8 cellular contexts compared by ENCODE assay signal in genomic region chr12:93137656-93138612, GRCh38.
DNase-seq lines count a peak whose midpoint lies in the region; ATAC-seq and TF ChIP-seq lines count a peak whose summit lies in the region.

No MANE protein-coding gene starts in this region.

- peak overlapping the region; percentile 71 to 77 for H3K27ac ChIP-seq in breast epithelium
- peak overlapping the region; percentile 51 to 83 for H3K27ac ChIP-seq in prostate gland
- no peak overlapping the region for H3K27ac ChIP-seq in A673 (ENCODE audit: low read depth, low read length, poor library complexity, severe bottlenecking)
- H3K27ac ChIP-seq in Peyer's patch: peak overlapping the region in 1 of 4 donors; percentile 18

- peak; percentile 84 to 92 for ATAC-seq in activated T-cell treated with anti-CD3 and anti-CD28 coated beads, Interleukin-2, amount 50 U/mL, for 72 hours (replicated peaks in 1 of 2)
- ATAC-seq in HG03196 (IDR thresholded peaks at IDR 0.05; ENCODE audit: unreplicated experiment): peak; percentile 57

- WGBS in prostate gland: 41% methylated on average over 6 of the region's 6 CpGs

- H3K36me3 ChIP-seq in breast epithelium (no peaks in the 10 kb centered on the region), prostate gland (no peaks in the 10 kb centered on the region), A673 (ENCODE audit: insufficient read depth, low read length, poor library complexity, severe bottlenecking) (no peaks in the 10 kb centered on the region), Peyer's patch (no peaks in the 10 kb centered on the region)

- CTCF ChIA-PET in A673 (lab: Charles Lee): no interaction called here

- no peak overlapping the region for H3K27ac Mint-ChIP-seq in activated T-cell treated with anti-CD3 and anti-CD28 coated beads, Interleukin-2, amount 50 U/mL, for 72 hours

- DNase-seq in activated T-cell treated with anti-CD3 and anti-CD28 coated beads, Interleukin-2, amount 50 U/mL, for 72 hours: peak; percentile 10 to 19
- DNase-seq in activated T-cell treated with anti-CD3 and anti-CD28 coated beads, Interleukin-2, amount 50 U/mL, for 1 hour: no peak
- DNase-seq in breast epithelium (ENCODE audit: low spot score in 2 of 2) (peak in 1 of 2 donors; percentile 50), prostate gland (ENCODE audit: low spot score) (peak; percentile 49), A673 (ENCODE audit: low spot score) (no peak), Peyer's patch (no peak), HuH-7.5 (ENCODE audit: low spot score) (no peak)

- H3K27me3 ChIP-seq in breast epithelium (no peaks in the 10 kb centered on the region), prostate gland (replicated peaks; ENCODE audit: insufficient read depth) (no peaks in the 10 kb centered on the region), A673 (replicated peaks; ENCODE audit: insufficient read depth, low read depth, low read length, poor library complexity) (no peaks in the 10 kb centered on the region), Peyer's patch (no peaks in the 10 kb centered on the region)

- H3K27me3 Mint-ChIP-seq in activated T-cell treated with anti-CD3 and anti-CD28 coated beads, Interleukin-2, amount 50 U/mL, for 72 hours (ENCODE audit: low read depth): no peaks in the 10 kb centered on the region

- POLR2A ChIA-PET in A673 (lab: Charles Lee; ENCODE audit: low non-redundant PET): no interaction called here

- H3K4me1 ChIP-seq in breast epithelium (peaks cover 0 to 4% of the 10 kb centered on the region in 2 donors), prostate gland (replicated peaks) (peaks cover 11% of the 10 kb centered on the region), A673 (ENCODE audit: insufficient read depth, low read length, poor library complexity, severe bottlenecking) (peaks cover 27% of the 10 kb centered on the region), Peyer's patch (peaks cover 0 to 15% (median 0%) of the 10 kb centered on the region in 4 donors)

- BruUV-seq in A673 (replicated peaks; lab: Mats Ljungman, UMichigan): no TSS peak

- peaks cover 0 to 1% of the 10 kb centered on the region in 2 donors for H3K9me3 Mint-ChIP-seq in activated T-cell treated with anti-CD3 and anti-CD28 coated beads, Interleukin-2, amount 50 U/mL, for 72 hours

- TF ChIP-seq CTCF in breast epithelium (IDR thresholded peaks at IDR 0.05) (no peak), prostate gland (IDR thresholded peaks at IDR 0.05) (no peak), A673 (conservative IDR thresholded peaks at IDR 0.05; ENCODE audit: low read depth, low read length) (no peak), Peyer's patch (IDR thresholded peaks at IDR 0.05) (no peak)

- no peaks in the 10 kb centered on the region for H3K9me3 ChIP-seq in breast epithelium
- H3K9me3 ChIP-seq in prostate gland: no peaks in the 10 kb centered on the region
- H3K9me3 ChIP-seq in A673 (ENCODE audit: low read depth, low read length, poor library complexity, severe bottlenecking): no peaks in the 10 kb centered on the region
- H3K9me3 ChIP-seq in Peyer's patch: no peaks in the 10 kb centered on the region

- TF ChIP-seq POLR2A in breast epithelium (IDR thresholded peaks at IDR 0.05): no peak
- no peak for TF ChIP-seq POLR2A in prostate gland (IDR thresholded peaks at IDR 0.05)
- no peak for TF ChIP-seq POLR2A in Peyer's patch (IDR thresholded peaks at IDR 0.05)

- H3K4me3 Mint-ChIP-seq in activated T-cell treated with anti-CD3 and anti-CD28 coated beads, Interleukin-2, amount 50 U/mL, for 72 hours: no peak overlapping the region

- no peaks in the 10 kb centered on the region for H3K36me3 Mint-ChIP-seq in activated T-cell treated with anti-CD3 and anti-CD28 coated beads, Interleukin-2, amount 50 U/mL, for 72 hours (ENCODE audit: insufficient read depth in 2 of 2)

- intact Hi-C loops in breast epithelium (cut with DNase I; ENCODE audit: low total_unique reads) (no loop called here), prostate gland (cut with DNase I) (no loop called here), A673 (cut with micrococcal nuclease; ENCODE audit: unreplicated experiment) (no loop called here)

- H3K4me3 ChIP-seq in breast epithelium (no peak overlapping the region), prostate gland (no peak overlapping the region), A673 (ENCODE audit: low read depth, low read length, poor library complexity, severe bottlenecking) (no peak overlapping the region), Peyer's patch (no peak overlapping the region)

- H3K4me1 Mint-ChIP-seq in activated T-cell treated with anti-CD3 and anti-CD28 coated beads, Interleukin-2, amount 50 U/mL, for 72 hours (ENCODE audit: low read depth): peaks cover 47% of the 10 kb centered on the region

Comparison
In these comparisons a context has a peak if more than half of its experiments do, and no peak if none do; other contexts are left out.
1. DNase-seq: peak in activated T-cell treated with anti-CD3 and anti-CD28 coated beads, Interleukin-2, amount 50 U/mL, for 72 hours (2 of 2) and prostate gland (single experiment); none in activated T-cell treated with anti-CD3 and anti-CD28 coated beads, Interleukin-2, amount 50 U/mL, for 1 hour (single experiment), A673 (single experiment), Peyer's patch (0 of 3) and HuH-7.5 (single experiment).